Comparison of ENCODE assay signal across 1 cellular context in genomic region chr10:97498076-97498840, GRCh38.
TF ChIP-seq lines count a peak whose summit lies in the region.

Gene MMS19, minus strand, starts transcription at chr10:97498422. Its CDS starts 38 bp downstream, at chr10:97498384.

TF ChIP-seq in GM12878, 131 proteins besides CTCF, POLR2A, EP300 and RAD21 (continued from another document and continues in another):
- no peak for TF ChIP-seq SKIL (IDR thresholded peaks at IDR 0.05; ENCODE audit: low read depth, poor library complexity, severe bottlenecking)
- 0 out of 4 replicates have a peak, but pooled peaks of 1 of the 2 experiments have one; percentile 6 for TF ChIP-seq SRF (IDR thresholded peaks at IDR 0.05; ENCODE audit: low read depth in 2 of 2, low read length in 2 of 2)
- TF ChIP-seq BACH1 (IDR thresholded peaks at IDR 0.05; ENCODE audit: borderline replicate concordance) = peak; percentile 21
- no peak for TF ChIP-seq NFIC (IDR thresholded peaks at IDR 0.05; ENCODE audit: low read depth, low read length)
- 0 out of 2 replicates have a peak, but pooled peaks have one; percentile 7 for TF ChIP-seq EED (IDR thresholded peaks at IDR 0.05; ENCODE audit: low read depth)
- TF ChIP-seq MYC (IDR thresholded peaks at IDR 0.05; ENCODE audit: insufficient read depth, insufficient read length, insufficient replicate concordance, low read length, severe bottlenecking) = peak; percentile 1
- TF ChIP-seq, protein P1, sequence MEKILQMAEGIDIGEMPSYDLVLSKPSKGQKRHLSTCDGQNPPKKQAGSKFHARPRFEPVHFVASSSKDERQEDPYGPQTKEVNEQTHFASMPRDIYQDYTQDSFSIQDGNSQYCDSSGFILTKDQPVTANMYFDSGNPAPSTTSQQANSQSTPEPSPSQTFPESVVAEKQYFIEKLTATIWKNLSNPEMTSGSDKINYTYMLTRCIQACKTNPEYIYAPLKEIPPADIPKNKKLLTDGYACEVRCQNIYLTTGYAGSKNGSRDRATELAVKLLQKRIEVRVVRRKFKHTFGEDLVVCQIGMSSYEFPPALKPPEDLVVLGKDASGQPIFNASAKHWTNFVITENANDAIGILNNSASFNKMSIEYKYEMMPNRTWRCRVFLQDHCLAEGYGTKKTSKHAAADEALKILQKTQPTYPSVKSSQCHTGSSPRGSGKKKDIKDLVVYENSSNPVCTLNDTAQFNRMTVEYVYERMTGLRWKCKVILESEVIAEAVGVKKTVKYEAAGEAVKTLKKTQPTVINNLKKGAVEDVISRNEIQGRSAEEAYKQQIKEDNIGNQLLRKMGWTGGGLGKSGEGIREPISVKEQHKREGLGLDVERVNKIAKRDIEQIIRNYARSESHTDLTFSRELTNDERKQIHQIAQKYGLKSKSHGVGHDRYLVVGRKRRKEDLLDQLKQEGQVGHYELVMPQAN (conservative IDR thresholded peaks at IDR 0.05) = peak; percentile 65; the same call in 1 of the 2 replicates
- TF ChIP-seq ESRRA (IDR thresholded peaks at IDR 0.05; ENCODE audit: low read length) = no peak
- no peak for TF ChIP-seq CHD1 (IDR thresholded peaks at IDR 0.05; ENCODE audit: low read depth, low read length)
- TF ChIP-seq HDGF (IDR thresholded peaks at IDR 0.05) = peak; percentile 80; the same call in 1 of the 2 replicates
- TF ChIP-seq LARP7 (IDR thresholded peaks at IDR 0.05) = peak; percentile 94; the same call in 1 of the 2 replicates
- TF ChIP-seq HDAC6 (IDR thresholded peaks at IDR 0.05; ENCODE audit: unreplicated experiment) = peak; percentile 38
- peak; percentile 72; the same call in 1 of the 2 replicates for TF ChIP-seq RB1 (IDR thresholded peaks at IDR 0.05; ENCODE audit: borderline replicate concordance)
- peak; percentile 96 for TF ChIP-seq YY1 (IDR thresholded peaks at IDR 0.05; ENCODE audit: low read depth, low read length)
- peak; percentile 18; the same call in 1 of the 2 replicates for TF ChIP-seq POLR2AphosphoS5 (IDR thresholded peaks at IDR 0.05; ENCODE audit: low read length)
- TF ChIP-seq, protein P2, sequence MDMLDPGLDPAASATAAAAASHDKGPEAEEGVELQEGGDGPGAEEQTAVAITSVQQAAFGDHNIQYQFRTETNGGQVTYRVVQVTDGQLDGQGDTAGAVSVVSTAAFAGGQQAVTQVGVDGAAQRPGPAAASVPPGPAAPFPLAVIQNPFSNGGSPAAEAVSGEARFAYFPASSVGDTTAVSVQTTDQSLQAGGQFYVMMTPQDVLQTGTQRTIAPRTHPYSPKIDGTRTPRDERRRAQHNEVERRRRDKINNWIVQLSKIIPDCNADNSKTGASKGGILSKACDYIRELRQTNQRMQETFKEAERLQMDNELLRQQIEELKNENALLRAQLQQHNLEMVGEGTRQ (IDR thresholded peaks at IDR 0.05; ENCODE audit: borderline replicate concordance, low read depth, low read length) = peak; percentile 67
- no peak for TF ChIP-seq ZBED1 (IDR thresholded peaks at IDR 0.05; ENCODE audit: borderline replicate concordance)
- no peak for TF ChIP-seq SMAD1 (IDR thresholded peaks at IDR 0.05; ENCODE audit: low read depth, partially characterized antibody)
- TF ChIP-seq RCOR1 (conservative IDR thresholded peaks at IDR 0.05; ENCODE audit: low read depth, low read length) = no peak
- TF ChIP-seq SMARCA5 (IDR thresholded peaks at IDR 0.05) = peak; percentile 54; the same call in 1 of the 2 replicates
- 0 out of 2 replicates have a peak, but pooled peaks have one; percentile 13 for TF ChIP-seq TCF12 (IDR thresholded peaks at IDR 0.05; ENCODE audit: low read depth, low read length)
- TF ChIP-seq PBX3 (IDR thresholded peaks at IDR 0.05; ENCODE audit: insufficient replicate concordance, low read depth, low read length) = no peak
- TF ChIP-seq CBX3 (IDR thresholded peaks at IDR 0.05; ENCODE audit: borderline replicate concordance, low read depth) = no peak
- TF ChIP-seq DPF2 (IDR thresholded peaks at IDR 0.05) = no peak; the same call in 1 of the 2 replicates
- TF ChIP-seq, protein P3, sequence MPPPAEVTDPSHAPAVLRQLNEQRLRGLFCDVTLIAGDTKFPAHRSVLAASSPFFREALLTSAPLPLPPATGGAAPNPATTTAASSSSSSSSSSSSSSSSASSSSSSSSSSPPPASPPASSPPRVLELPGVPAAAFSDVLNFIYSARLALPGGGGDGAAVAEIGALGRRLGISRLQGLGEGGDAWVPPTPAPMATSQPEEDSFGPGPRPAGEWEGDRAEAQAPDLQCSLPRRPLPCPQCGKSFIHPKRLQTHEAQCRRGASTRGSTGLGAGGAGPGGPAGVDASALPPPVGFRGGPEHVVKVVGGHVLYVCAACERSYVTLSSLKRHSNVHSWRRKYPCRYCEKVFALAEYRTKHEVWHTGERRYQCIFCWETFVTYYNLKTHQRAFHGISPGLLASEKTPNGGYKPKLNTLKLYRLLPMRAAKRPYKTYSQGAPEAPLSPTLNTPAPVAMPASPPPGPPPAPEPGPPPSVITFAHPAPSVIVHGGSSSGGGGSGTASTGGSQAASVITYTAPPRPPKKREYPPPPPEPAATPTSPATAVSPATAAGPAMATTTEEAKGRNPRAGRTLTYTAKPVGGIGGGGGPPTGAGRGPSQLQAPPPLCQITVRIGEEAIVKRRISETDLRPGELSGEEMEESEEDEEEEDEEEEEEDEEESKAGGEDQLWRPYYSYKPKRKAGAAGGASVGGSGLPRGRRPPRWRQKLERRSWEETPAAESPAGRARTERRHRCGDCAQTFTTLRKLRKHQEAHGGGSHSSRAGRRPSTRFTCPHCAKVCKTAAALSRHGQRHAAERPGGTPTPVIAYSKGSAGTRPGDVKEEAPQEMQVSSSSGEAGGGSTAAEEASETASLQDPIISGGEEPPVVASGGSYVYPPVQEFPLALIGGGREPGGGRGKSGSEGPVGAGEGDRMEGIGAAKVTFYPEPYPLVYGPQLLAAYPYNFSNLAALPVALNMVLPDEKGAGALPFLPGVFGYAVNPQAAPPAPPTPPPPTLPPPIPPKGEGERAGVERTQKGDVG (CRISPR knock-in tag; IDR thresholded peaks at IDR 0.05) = no peak
- TF ChIP-seq, protein P4, sequence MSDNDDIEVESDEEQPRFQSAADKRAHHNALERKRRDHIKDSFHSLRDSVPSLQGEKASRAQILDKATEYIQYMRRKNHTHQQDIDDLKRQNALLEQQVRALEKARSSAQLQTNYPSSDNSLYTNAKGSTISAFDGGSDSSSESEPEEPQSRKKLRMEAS (IDR thresholded peaks at IDR 0.05; ENCODE audit: low read depth, low read length) = peak; percentile 86
- TF ChIP-seq WRNIP1 (IDR thresholded peaks at IDR 0.05; ENCODE audit: borderline replicate concordance, low read depth, low read length) = no peak
- 0 out of 2 replicates have a peak, but pooled peaks have one; percentile 19 for TF ChIP-seq IKZF1 (conservative IDR thresholded peaks at IDR 0.05)
- 0 out of 2 replicates have a peak, but pooled peaks have one; percentile 47 for TF ChIP-seq MLLT1 (IDR thresholded peaks at IDR 0.05)
- TF ChIP-seq NBN (IDR thresholded peaks at IDR 0.05) = 0 out of 2 replicates have a peak, but pooled peaks have one; percentile 52
- TF ChIP-seq, protein P5, sequence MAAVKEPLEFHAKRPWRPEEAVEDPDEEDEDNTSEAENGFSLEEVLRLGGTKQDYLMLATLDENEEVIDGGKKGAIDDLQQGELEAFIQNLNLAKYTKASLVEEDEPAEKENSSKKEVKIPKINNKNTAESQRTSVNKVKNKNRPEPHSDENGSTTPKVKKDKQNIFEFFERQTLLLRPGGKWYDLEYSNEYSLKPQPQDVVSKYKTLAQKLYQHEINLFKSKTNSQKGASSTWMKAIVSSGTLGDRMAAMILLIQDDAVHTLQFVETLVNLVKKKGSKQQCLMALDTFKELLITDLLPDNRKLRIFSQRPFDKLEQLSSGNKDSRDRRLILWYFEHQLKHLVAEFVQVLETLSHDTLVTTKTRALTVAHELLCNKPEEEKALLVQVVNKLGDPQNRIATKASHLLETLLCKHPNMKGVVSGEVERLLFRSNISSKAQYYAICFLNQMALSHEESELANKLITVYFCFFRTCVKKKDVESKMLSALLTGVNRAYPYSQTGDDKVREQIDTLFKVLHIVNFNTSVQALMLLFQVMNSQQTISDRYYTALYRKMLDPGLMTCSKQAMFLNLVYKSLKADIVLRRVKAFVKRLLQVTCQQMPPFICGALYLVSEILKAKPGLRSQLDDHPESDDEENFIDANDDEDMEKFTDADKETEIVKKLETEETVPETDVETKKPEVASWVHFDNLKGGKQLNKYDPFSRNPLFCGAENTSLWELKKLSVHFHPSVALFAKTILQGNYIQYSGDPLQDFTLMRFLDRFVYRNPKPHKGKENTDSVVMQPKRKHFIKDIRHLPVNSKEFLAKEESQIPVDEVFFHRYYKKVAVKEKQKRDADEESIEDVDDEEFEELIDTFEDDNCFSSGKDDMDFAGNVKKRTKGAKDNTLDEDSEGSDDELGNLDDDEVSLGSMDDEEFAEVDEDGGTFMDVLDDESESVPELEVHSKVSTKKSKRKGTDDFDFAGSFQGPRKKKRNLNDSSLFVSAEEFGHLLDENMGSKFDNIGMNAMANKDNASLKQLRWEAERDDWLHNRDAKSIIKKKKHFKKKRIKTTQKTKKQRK (IDR thresholded peaks at IDR 0.05; ENCODE audit: low read depth, low read length) = no peak
- no peak for TF ChIP-seq ZNF592 (IDR thresholded peaks at IDR 0.05)
- no peak for TF ChIP-seq ZNF217 (IDR thresholded peaks at IDR 0.05)
- TF ChIP-seq SREBF2 (IDR thresholded peaks at IDR 0.05; ENCODE audit: low read length) = no peak
- TF ChIP-seq SREBF1 (IDR thresholded peaks at IDR 0.05; ENCODE audit: low read length) = no peak
- TF ChIP-seq HCFC1 (IDR thresholded peaks at IDR 0.05; ENCODE audit: low read length) = peak; percentile 46; the same call in 1 of the 2 replicates
